ENCODE assay signal across 10 cellular contexts in genomic region chr5:96745844-96746531, GRCh38.
DNase-seq lines count a peak whose midpoint lies in the region; TF ChIP-seq lines count a peak whose summit lies in the region.
"Had no signal": no experiment of that assay in that cellular context is flagged by ENCODE, and none has a peak within 500 bp of the region (broad histone marks: within the 10 kb centered on the region; RNA-seq: fewer than 3 reads in every experiment).

No MANE protein-coding gene starts in this region.

- no peak overlapping the region for H3K4me2 ChIP-seq in SK-N-SH
- H3K4me2 ChIP-seq: PC-9 had no signal

- CTCF ChIA-PET in activated naive CD4-positive, alpha-beta T cell treated with anti-CD3 and anti-CD28 coated beads, Interleukin-2, amount 10 ng/mL, durations not matched to agents 7 days and 5 days (lab: Charles Lee): interaction anchor here (1.1 to 2.1 kb wide), 3 partner anchors 123 to 416 kb away, joined by 3 to 6 read pairs (median 5); no protein-coding TSS in a partner anchor
- CTCF ChIA-PET in SK-N-SH (lab: Yijun Ruan, JAX): interaction anchor here (0.9 to 2.2 kb wide), 4 partner anchors 58 to 418 kb away, joined by 3 to 8 read pairs (median 5); no protein-coding TSS in a partner anchor

- POLR2A ChIA-PET in SK-N-SH (lab: Yijun Ruan, JAX): no interaction called here

- H3K4me3 ChIP-seq in fibroblast of villous mesenchyme (ENCODE audit: low read depth, low read length) (no peak overlapping the region), dorsolateral prefrontal cortex (no peak overlapping the region), SK-N-SH (ENCODE audit: low read depth in 2 of 2, low read length in 1 of 2) (no peak overlapping the region)
- H3K4me3 ChIP-seq: PC-9 had no signal

- no peak overlapping the region for H3K9ac ChIP-seq in SK-N-SH

- no peak for TF ChIP-seq EP300 in SK-N-SH (IDR thresholded peaks at IDR 0.05; ENCODE audit: borderline replicate concordance in 1 of 2, low read depth in 1 of 2, low read length in 1 of 2)

- H3K36me3 ChIP-seq in SK-N-SH (replicated peaks in 1 of 2; ENCODE audit: control insufficient read depth in 1 of 2, insufficient read depth in 2 of 2, low read length in 1 of 2): peaks cover 74 to 94% of the 10 kb centered on the region in 2 experiments

- H3K9me2 ChIP-seq in SK-N-SH: no peaks in the 10 kb centered on the region

- no peak overlapping the region for H2AFZ ChIP-seq in SK-N-SH (ENCODE audit: low read depth)
- H2AFZ ChIP-seq: PC-9 had no signal

- no peak for TF ChIP-seq RAD21 in SK-N-SH (IDR thresholded peaks at IDR 0.05; ENCODE audit: low read length)

- H3K4me3 Mint-ChIP-seq in activated naive CD4-positive, alpha-beta T cell treated with anti-CD3 and anti-CD28 coated beads, Interleukin-2, amount 10 ng/mL, durations not matched to agents 7 days and 5 days: no peak overlapping the region
- no peak overlapping the region for H3K4me3 Mint-ChIP-seq in stimulated activated naive CD8-positive, alpha-beta T cell treated with anti-CD3 and anti-CD28 coated beads, Interleukin-15, Interleukin-2, amounts not matched to agents 100 ng/mL and 50 ng/mL, for 24 hours
- H3K4me3 Mint-ChIP-seq: brain had no signal

- DNase-seq in activated naive CD4-positive, alpha-beta T cell treated with anti-CD3 and anti-CD28 coated beads, Interleukin-2, amount 10 ng/mL, durations not matched to agents 7 days and 5 days: no peak
- DNase-seq in activated naive CD4-positive, alpha-beta T cell treated with Interleukin-2 at 50 U/mL for 16 hours: no peak
- DNase-seq in OCI-M1 (lab: John Stamatoyannopoulos, UW) (peak; percentile 56), fibroblast of villous mesenchyme (ENCODE audit: low read depth) (peak; percentile 57), AG20443 (ENCODE audit: low spot score) (no peak), dorsolateral prefrontal cortex (no peak), SK-N-SH (no peak)
- DNase-seq: PC-9 had no signal

- peaks cover 33% of the 10 kb centered on the region for H3F3A ChIP-seq in SK-N-SH (replicated peaks; ENCODE audit: insufficient read depth)

- H3K27me3 ChIP-seq in dorsolateral prefrontal cortex (no peaks in the 10 kb centered on the region), SK-N-SH (ENCODE audit: insufficient read depth) (no peaks in the 10 kb centered on the region)

- WGBS in SK-N-SH (ENCODE audit: low lambda C conversion rate): 76% methylated on average over 5 of the region's 5 CpGs

- H3K9me3 Mint-ChIP-seq in activated naive CD4-positive, alpha-beta T cell treated with anti-CD3 and anti-CD28 coated beads, Interleukin-2, amount 10 ng/mL, durations not matched to agents 7 days and 5 days: no peaks in the 10 kb centered on the region
- no peaks in the 10 kb centered on the region for H3K9me3 Mint-ChIP-seq in stimulated activated naive CD8-positive, alpha-beta T cell treated with anti-CD3 and anti-CD28 coated beads, Interleukin-15, Interleukin-2, amounts not matched to agents 100 ng/mL and 50 ng/mL, for 24 hours
- H3K9me3 Mint-ChIP-seq: brain had no signal

- H3K36me3 Mint-ChIP-seq in activated naive CD4-positive, alpha-beta T cell treated with anti-CD3 and anti-CD28 coated beads, Interleukin-2, amount 10 ng/mL, durations not matched to agents 7 days and 5 days: peaks cover 55% of the 10 kb centered on the region
- peaks cover 59% of the 10 kb centered on the region for H3K36me3 Mint-ChIP-seq in stimulated activated naive CD8-positive, alpha-beta T cell treated with anti-CD3 and anti-CD28 coated beads, Interleukin-15, Interleukin-2, amounts not matched to agents 100 ng/mL and 50 ng/mL, for 24 hours (ENCODE audit: low read depth)

- peaks cover 3% of the 10 kb centered on the region for H3K4me1 Mint-ChIP-seq in activated naive CD4-positive, alpha-beta T cell treated with anti-CD3 and anti-CD28 coated beads, Interleukin-2, amount 10 ng/mL, durations not matched to agents 7 days and 5 days
- peaks cover 30% of the 10 kb centered on the region for H3K4me1 Mint-ChIP-seq in stimulated activated naive CD8-positive, alpha-beta T cell treated with anti-CD3 and anti-CD28 coated beads, Interleukin-15, Interleukin-2, amounts not matched to agents 100 ng/mL and 50 ng/mL, for 24 hours (ENCODE audit: low read depth)

- no peaks in the 10 kb centered on the region for H3K27me3 Mint-ChIP-seq in activated naive CD4-positive, alpha-beta T cell treated with anti-CD3 and anti-CD28 coated beads, Interleukin-2, amount 10 ng/mL, durations not matched to agents 7 days and 5 days
- H3K27me3 Mint-ChIP-seq in stimulated activated naive CD8-positive, alpha-beta T cell treated with anti-CD3 and anti-CD28 coated beads, Interleukin-15, Interleukin-2, amounts not matched to agents 100 ng/mL and 50 ng/mL, for 24 hours: no peaks in the 10 kb centered on the region
- H3K27me3 Mint-ChIP-seq: brain had no signal

- peak overlapping the region; percentile 9 for H3K27ac Mint-ChIP-seq in activated naive CD4-positive, alpha-beta T cell treated with anti-CD3 and anti-CD28 coated beads, Interleukin-2, amount 10 ng/mL, durations not matched to agents 7 days and 5 days
- peak overlapping the region; percentile 78 for H3K27ac Mint-ChIP-seq in stimulated activated naive CD8-positive, alpha-beta T cell treated with anti-CD3 and anti-CD28 coated beads, Interleukin-15, Interleukin-2, amounts not matched to agents 100 ng/mL and 50 ng/mL, for 24 hours

- H3K79me2 ChIP-seq in SK-N-SH (ENCODE audit: insufficient read depth): no peaks in the 10 kb centered on the region

- no peaks in the 10 kb centered on the region for H4K20me1 ChIP-seq in SK-N-SH (ENCODE audit: insufficient read depth)

- H3K9me3 ChIP-seq in SK-N-SH: no peaks in the 10 kb centered on the region

- H3K4me1 ChIP-seq in SK-N-SH (ENCODE audit: control insufficient read depth in 1 of 2, insufficient read depth in 2 of 2, low read depth in 1 of 2, low read length in 1 of 2): peaks cover 0 to 14% of the 10 kb centered on the region in 2 experiments; a peak in 1 of 4 replicates

- intact Hi-C loops in dorsolateral prefrontal cortex (cut with DNase I): no loop called here

- H3K27ac ChIP-seq in dorsolateral prefrontal cortex (peak overlapping the region in 18 of 59 donors; percentile 2 to 56 (median 20)), SK-N-SH (ENCODE audit: low read depth in 2 of 2, low read length in 1 of 2) (no peak overlapping the region)
- H3K27ac ChIP-seq: PC-9 had no signal

- TF ChIP-seq CTCF in fibroblast of villous mesenchyme (IDR thresholded peaks at IDR 0.05; ENCODE audit: insufficient read depth, low read depth, low read length): no peak
- TF ChIP-seq CTCF in dorsolateral prefrontal cortex (IDR thresholded peaks at IDR 0.05 in 54 of 56, conservative IDR thresholded peaks at IDR 0.05 in 2 of 56; ENCODE audit: low read depth in 1 of 56, partially characterized antibody in 56 of 56): no peak
- TF ChIP-seq CTCF in SK-N-SH (IDR thresholded peaks at IDR 0.05): no peak

TF ChIP-seq in SK-N-SH, 30 proteins besides CTCF, POLR2A, EP300 and RAD21 (continues in another document):
- TF ChIP-seq REST (IDR thresholded peaks at IDR 0.05; ENCODE audit: low read depth, low read length) (no peak), SIN3A (IDR thresholded peaks at IDR 0.05; ENCODE audit: borderline replicate concordance, low read depth, low read length) (no peak), FOSL2 (IDR thresholded peaks at IDR 0.05; ENCODE audit: borderline replicate concordance, low read depth) (no peak), CHD2 (IDR thresholded peaks at IDR 0.05; ENCODE audit: low read length, partially characterized antibody) (no peak), RFX5 (IDR thresholded peaks at IDR 0.05; ENCODE audit: low read length) (no peak), MAX (IDR thresholded peaks at IDR 0.05; ENCODE audit: low read depth) (no peak), PBX3 (IDR thresholded peaks at IDR 0.05) (no peak), RXRA (IDR thresholded peaks at IDR 0.05; ENCODE audit: borderline replicate concordance, low read depth) (no peak), ELF1 (IDR thresholded peaks at IDR 0.05) (no peak), SMC3 (IDR thresholded peaks at IDR 0.05; ENCODE audit: low read depth, low read length) (no peak), TAF1 (IDR thresholded peaks at IDR 0.05; ENCODE audit: borderline replicate concordance, low read depth, low read length) (no peak)

Comparison
In these comparisons a context has a peak if more than half of its experiments do, and no peak if none do; other contexts are left out.
1. DNase-seq: peak in OCI-M1 (single experiment) and fibroblast of villous mesenchyme (single experiment); none in activated naive CD4-positive, alpha-beta T cell treated with anti-CD3 and anti-CD28 coated beads, Interleukin-2, amount 10 ng/mL, durations not matched to agents 7 days and 5 days (single experiment), activated naive CD4-positive, alpha-beta T cell treated with Interleukin-2 at 50 U/mL for 16 hours (single experiment), AG20443 (single experiment), dorsolateral prefrontal cortex (0 of 10) and SK-N-SH (single experiment).